In the genomic region with DNA sequence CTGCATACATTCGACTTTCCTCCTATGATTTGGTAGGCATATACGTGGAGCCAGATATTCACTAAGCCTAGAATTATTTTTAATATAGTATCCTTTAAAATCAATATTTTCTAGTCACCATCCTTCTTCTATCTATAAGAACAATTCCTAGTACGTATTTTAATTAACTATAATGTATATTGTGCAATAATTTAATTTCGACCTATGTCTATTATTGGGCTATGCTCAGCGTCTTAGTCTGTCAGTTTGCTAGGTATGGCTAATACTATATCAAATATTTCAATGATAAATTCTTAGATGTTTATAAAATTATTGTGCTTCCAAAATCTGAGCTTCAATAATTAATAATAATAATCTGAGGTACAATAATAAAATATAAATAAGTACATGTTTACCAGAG, we compare ENCODE assay signal across 7 cellular contexts.
"Had no signal": no experiment of that assay in that cellular context is flagged by ENCODE, and none has a peak within 500 bp of the region (broad histone marks: within the 10 kb centered on the region; RNA-seq: fewer than 3 reads in every experiment).

No MANE protein-coding gene starts in this region.

- DNase-seq: GDM1, GF-D8 had no signal

- ATAC-seq: GM12878 had no signal

- FAIRE-seq: GM12878, GM12891, GM12892, GM18507, GM19239 had no signal

- H3K4me3 ChIP-seq: GM12878 had no signal
